In the genomic region with DNA sequence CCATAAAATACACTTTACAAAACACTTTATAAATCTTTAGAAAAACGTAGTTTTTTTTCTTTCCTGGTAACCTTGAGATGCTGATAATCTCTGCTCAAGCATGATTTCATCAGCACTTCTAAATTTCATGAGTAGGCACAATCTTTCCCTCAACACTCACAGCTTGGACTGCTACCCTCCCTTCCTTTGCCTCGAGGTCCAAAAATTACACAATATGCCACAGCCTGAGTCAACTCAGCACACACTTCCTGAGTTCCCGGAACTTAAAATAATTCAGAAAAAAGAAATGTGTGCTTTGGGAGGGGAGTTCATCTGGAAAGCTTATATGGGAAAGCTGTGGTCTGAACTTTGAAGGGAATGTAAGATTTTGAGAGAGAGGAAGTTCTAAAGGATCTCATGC, we compare ENCODE assay signal across 2 cellular contexts.
TF ChIP-seq lines count a peak whose summit lies in the region.

No MANE protein-coding gene starts in this region.

TF ChIP-seq in SK-N-SH, 30 proteins besides CTCF, POLR2A, EP300 and RAD21 (continued from another document):
- TF ChIP-seq, protein P1, sequence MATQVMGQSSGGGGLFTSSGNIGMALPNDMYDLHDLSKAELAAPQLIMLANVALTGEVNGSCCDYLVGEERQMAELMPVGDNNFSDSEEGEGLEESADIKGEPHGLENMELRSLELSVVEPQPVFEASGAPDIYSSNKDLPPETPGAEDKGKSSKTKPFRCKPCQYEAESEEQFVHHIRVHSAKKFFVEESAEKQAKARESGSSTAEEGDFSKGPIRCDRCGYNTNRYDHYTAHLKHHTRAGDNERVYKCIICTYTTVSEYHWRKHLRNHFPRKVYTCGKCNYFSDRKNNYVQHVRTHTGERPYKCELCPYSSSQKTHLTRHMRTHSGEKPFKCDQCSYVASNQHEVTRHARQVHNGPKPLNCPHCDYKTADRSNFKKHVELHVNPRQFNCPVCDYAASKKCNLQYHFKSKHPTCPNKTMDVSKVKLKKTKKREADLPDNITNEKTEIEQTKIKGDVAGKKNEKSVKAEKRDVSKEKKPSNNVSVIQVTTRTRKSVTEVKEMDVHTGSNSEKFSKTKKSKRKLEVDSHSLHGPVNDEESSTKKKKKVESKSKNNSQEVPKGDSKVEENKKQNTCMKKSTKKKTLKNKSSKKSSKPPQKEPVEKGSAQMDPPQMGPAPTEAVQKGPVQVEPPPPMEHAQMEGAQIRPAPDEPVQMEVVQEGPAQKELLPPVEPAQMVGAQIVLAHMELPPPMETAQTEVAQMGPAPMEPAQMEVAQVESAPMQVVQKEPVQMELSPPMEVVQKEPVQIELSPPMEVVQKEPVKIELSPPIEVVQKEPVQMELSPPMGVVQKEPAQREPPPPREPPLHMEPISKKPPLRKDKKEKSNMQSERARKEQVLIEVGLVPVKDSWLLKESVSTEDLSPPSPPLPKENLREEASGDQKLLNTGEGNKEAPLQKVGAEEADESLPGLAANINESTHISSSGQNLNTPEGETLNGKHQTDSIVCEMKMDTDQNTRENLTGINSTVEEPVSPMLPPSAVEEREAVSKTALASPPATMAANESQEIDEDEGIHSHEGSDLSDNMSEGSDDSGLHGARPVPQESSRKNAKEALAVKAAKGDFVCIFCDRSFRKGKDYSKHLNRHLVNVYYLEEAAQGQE (IDR thresholded peaks at IDR 0.05; ENCODE audit: low read depth, low read length) = no peak
- TF ChIP-seq GABPA (IDR thresholded peaks at IDR 0.05; ENCODE audit: low read depth) (no peak), FOSL2 (IDR thresholded peaks at IDR 0.05; ENCODE audit: borderline replicate concordance, low read depth) (no peak)

TF ChIP-seq in SK-N-SH treated with all-trans-retinoic acid at 6 μM for 48 hours, 23 proteins besides CTCF, POLR2A, EP300 and RAD21 (continued from another document):
- TF ChIP-seq, protein P2, sequence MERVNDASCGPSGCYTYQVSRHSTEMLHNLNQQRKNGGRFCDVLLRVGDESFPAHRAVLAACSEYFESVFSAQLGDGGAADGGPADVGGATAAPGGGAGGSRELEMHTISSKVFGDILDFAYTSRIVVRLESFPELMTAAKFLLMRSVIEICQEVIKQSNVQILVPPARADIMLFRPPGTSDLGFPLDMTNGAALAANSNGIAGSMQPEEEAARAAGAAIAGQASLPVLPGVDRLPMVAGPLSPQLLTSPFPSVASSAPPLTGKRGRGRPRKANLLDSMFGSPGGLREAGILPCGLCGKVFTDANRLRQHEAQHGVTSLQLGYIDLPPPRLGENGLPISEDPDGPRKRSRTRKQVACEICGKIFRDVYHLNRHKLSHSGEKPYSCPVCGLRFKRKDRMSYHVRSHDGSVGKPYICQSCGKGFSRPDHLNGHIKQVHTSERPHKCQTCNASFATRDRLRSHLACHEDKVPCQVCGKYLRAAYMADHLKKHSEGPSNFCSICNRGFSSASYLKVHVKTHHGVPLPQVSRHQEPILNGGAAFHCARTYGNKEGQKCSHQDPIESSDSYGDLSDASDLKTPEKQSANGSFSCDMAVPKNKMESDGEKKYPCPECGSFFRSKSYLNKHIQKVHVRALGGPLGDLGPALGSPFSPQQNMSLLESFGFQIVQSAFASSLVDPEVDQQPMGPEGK (CRISPR knock-in tag; IDR thresholded peaks at IDR 0.05; ENCODE audit: borderline replicate concordance) = no peak
- TF ChIP-seq ZNF565 (CRISPR knock-in tag; conservative IDR thresholded peaks at IDR 0.05; ENCODE audit: low read depth) (no peak), CSDC2 (CRISPR knock-in tag; IDR thresholded peaks at IDR 0.05) (no peak), BACH2 (CRISPR knock-in tag; IDR thresholded peaks at IDR 0.05; ENCODE audit: borderline replicate concordance) (no peak), ZNF8 (CRISPR knock-in tag; IDR thresholded peaks at IDR 0.05) (no peak), PPARA (CRISPR knock-in tag; IDR thresholded peaks at IDR 0.05; ENCODE audit: borderline replicate concordance) (no peak), ISL1 (CRISPR knock-in tag; IDR thresholded peaks at IDR 0.05) (no peak), ZFP30 (CRISPR knock-in tag; IDR thresholded peaks at IDR 0.05) (no peak), ZFP3 (CRISPR knock-in tag; IDR thresholded peaks at IDR 0.05) (no peak), ARNTL (CRISPR knock-in tag; IDR thresholded peaks at IDR 0.05; ENCODE audit: borderline replicate concordance, low read depth) (no peak), ESRRG (CRISPR knock-in tag; IDR thresholded peaks at IDR 0.05) (no peak)
- TF ChIP-seq, protein P3, sequence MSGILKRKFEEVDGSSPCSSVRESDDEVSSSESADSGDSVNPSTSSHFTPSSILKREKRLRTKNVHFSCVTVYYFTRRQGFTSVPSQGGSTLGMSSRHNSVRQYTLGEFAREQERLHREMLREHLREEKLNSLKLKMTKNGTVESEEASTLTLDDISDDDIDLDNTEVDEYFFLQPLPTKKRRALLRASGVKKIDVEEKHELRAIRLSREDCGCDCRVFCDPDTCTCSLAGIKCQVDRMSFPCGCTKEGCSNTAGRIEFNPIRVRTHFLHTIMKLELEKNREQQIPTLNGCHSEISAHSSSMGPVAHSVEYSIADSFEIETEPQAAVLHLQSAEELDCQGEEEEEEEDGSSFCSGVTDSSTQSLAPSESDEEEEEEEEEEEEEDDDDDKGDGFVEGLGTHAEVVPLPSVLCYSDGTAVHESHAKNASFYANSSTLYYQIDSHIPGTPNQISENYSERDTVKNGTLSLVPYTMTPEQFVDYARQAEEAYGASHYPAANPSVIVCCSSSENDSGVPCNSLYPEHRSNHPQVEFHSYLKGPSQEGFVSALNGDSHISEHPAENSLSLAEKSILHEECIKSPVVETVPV (CRISPR knock-in tag; IDR thresholded peaks at IDR 0.05) = no peak
- TF ChIP-seq, protein P4, sequence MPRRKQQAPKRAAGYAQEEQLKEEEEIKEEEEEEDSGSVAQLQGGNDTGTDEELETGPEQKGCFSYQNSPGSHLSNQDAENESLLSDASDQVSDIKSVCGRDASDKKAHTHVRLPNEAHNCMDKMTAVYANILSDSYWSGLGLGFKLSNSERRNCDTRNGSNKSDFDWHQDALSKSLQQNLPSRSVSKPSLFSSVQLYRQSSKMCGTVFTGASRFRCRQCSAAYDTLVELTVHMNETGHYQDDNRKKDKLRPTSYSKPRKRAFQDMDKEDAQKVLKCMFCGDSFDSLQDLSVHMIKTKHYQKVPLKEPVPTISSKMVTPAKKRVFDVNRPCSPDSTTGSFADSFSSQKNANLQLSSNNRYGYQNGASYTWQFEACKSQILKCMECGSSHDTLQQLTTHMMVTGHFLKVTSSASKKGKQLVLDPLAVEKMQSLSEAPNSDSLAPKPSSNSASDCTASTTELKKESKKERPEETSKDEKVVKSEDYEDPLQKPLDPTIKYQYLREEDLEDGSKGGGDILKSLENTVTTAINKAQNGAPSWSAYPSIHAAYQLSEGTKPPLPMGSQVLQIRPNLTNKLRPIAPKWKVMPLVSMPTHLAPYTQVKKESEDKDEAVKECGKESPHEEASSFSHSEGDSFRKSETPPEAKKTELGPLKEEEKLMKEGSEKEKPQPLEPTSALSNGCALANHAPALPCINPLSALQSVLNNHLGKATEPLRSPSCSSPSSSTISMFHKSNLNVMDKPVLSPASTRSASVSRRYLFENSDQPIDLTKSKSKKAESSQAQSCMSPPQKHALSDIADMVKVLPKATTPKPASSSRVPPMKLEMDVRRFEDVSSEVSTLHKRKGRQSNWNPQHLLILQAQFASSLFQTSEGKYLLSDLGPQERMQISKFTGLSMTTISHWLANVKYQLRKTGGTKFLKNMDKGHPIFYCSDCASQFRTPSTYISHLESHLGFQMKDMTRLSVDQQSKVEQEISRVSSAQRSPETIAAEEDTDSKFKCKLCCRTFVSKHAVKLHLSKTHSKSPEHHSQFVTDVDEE (CRISPR knock-in tag; IDR thresholded peaks at IDR 0.05) = no peak
TF ChIP-seq in SK-N-SH treated with all-trans-retinoic acid at 6 μM for 48 hours: peak in this region for 0.
